In genomic region chr11:20337526-20338154, GRCh38 we compare ENCODE assay signal across 1 cellular context.
TF ChIP-seq lines count a peak whose summit lies in the region.

No MANE protein-coding gene starts in this region.

TF ChIP-seq in K562, 482 proteins besides CTCF, POLR2A, EP300 and RAD21:
- TF ChIP-seq TFAP4 (CRISPR knock-in tag; IDR thresholded peaks at IDR 0.05; ENCODE audit: borderline replicate concordance) = no peak
- TF ChIP-seq ARID4B (CRISPR knock-in tag; IDR thresholded peaks at IDR 0.05) = no peak
- TF ChIP-seq GABPB2 (CRISPR knock-in tag; conservative IDR thresholded peaks at IDR 0.05) = no peak
- TF ChIP-seq ZKSCAN8 (CRISPR knock-in tag; IDR thresholded peaks at IDR 0.05) = no peak
- TF ChIP-seq PRDM10 (IDR thresholded peaks at IDR 0.05; ENCODE audit: partially characterized antibody) = no peak
- TF ChIP-seq HMGXB4 (CRISPR knock-in tag; IDR thresholded peaks at IDR 0.05) = no peak
- no peak for TF ChIP-seq BACH1 (tag; IDR thresholded peaks at IDR 0.05)
- TF ChIP-seq ZNF239 (CRISPR knock-in tag; IDR thresholded peaks at IDR 0.05) = no peak
- TF ChIP-seq NFIX (CRISPR knock-in tag; IDR thresholded peaks at IDR 0.05; ENCODE audit: low read depth) = no peak
TF ChIP-seq in K562: peak in this region for 0.
